Comparison of ENCODE assay signal across 28 cellular contexts in genomic region chr20:34618676-34619075, GRCh38. TPM values are rescaled to one million over a fixed set of nuclear protein-coding genes. Genes with fewer than 3 reads are reported as not detected.
DNase-seq lines count a peak whose midpoint lies in the region; ATAC-seq and TF ChIP-seq lines count a peak whose summit lies in the region.
"Had no signal": no experiment of that assay in that cellular context is flagged by ENCODE, and none has a peak within 500 bp of the region (broad histone marks: within the 10 kb centered on the region; RNA-seq: fewer than 3 reads in every experiment).

No MANE protein-coding gene starts in this region.

- DNase-seq in T-helper 1 cell (no peak), NOMO-1 treated with DMSO at 0.1 percent for 48 hours (lab: John Stamatoyannopoulos, UW; ENCODE audit: unreplicated experiment) (peak; percentile 85), T-helper 17 cell (no peak), osteocyte (ENCODE audit: extremely low spot score, unreplicated experiment) (peak; percentile 7)
- DNase-seq in stimulated activated naive CD4-positive, alpha-beta T cell (lab: John Stamatoyannopoulos, UW), result no peak
- DNase-seq in stimulated activated naive B cell treated with anti-CD40 and anti-IgM and Interleukin-4, amounts not matched to agents 10 μg/mL and 1 μg/mL and 100 μg/mL, for 72 hours, result no peak
- DNase-seq: activated CD4-positive, alpha-beta T cell treated with anti-CD3 and anti-CD28 coated beads for 48 hours; activated CD8-positive, alpha-beta memory T cell treated with anti-CD3 and anti-CD28 coated beads for 24 hours; activated effector memory CD4-positive, alpha-beta T cell treated with Interleukin-2 at 50 U/mL for 16 hours; activated naive CD8-positive, alpha-beta T cell treated with anti-CD3 and anti-CD28 coated beads for 36 hours; activated T-cell treated with anti-CD3 and anti-CD28 coated beads for 4 hours; anterior cingulate cortex; C1 segment of cervical spinal cord; DND-41; GM23248; hypothalamus; immature natural killer cell; left cardiac atrium; mucosa of descending colon; NCI-H1930; NCI-H524; ovary; retina; stimulated activated naive CD8-positive, alpha-beta T cell treated with anti-CD3 and anti-CD28 coated beads, Interleukin-15, Interleukin-2, amounts not matched to agents 100 U/mL and 50 U/mL, for 24 hours had no signal

- no peaks in the 10 kb centered on the region for H3K9me3 Mint-ChIP-seq in T-helper 1 cell treated with Interleukin-12 subunit alpha and Interleukin-12 subunit beta and Interleukin-4 antibody, amounts not matched to agents 30 μg/mL and 1 μg/mL, for 36 hours
- no peaks in the 10 kb centered on the region for H3K9me3 Mint-ChIP-seq in osteocyte (ENCODE audit: unreplicated experiment)
- H3K9me3 Mint-ChIP-seq in stimulated activated naive B cell treated with anti-CD40 and anti-IgM and Interleukin-4, amounts not matched to agents 10 μg/mL and 1 μg/mL and 100 μg/mL, for 72 hours, result peaks cover 0 to 2% of the 10 kb centered on the region in 2 donors
- H3K9me3 Mint-ChIP-seq: activated naive CD8-positive, alpha-beta T cell treated with anti-CD3 and anti-CD28 coated beads for 36 hours; immature natural killer cell; natural killer cell treated with Interleukin-12 subunit alpha and Interleukin-12 subunit beta and Interleukin-15 and Interleukin-18, amount 100 ng/mL, for 72 hours had no signal

- no peaks in the 10 kb centered on the region for H3K27me3 Mint-ChIP-seq in T-helper 1 cell treated with Interleukin-12 subunit alpha and Interleukin-12 subunit beta and Interleukin-4 antibody, amounts not matched to agents 30 μg/mL and 1 μg/mL, for 36 hours (ENCODE audit: low read depth)
- H3K27me3 Mint-ChIP-seq in T-helper 17 cell, result no peaks in the 10 kb centered on the region
- H3K27me3 Mint-ChIP-seq in osteocyte (ENCODE audit: unreplicated experiment), result no peaks in the 10 kb centered on the region
- H3K27me3 Mint-ChIP-seq in stimulated activated naive B cell treated with anti-CD40 and anti-IgM and Interleukin-4, amounts not matched to agents 10 μg/mL and 1 μg/mL and 100 μg/mL, for 72 hours, result no peaks in the 10 kb centered on the region
- H3K27me3 Mint-ChIP-seq: activated naive CD8-positive, alpha-beta T cell treated with anti-CD3 and anti-CD28 coated beads for 36 hours; natural killer cell treated with Interleukin-12 subunit alpha and Interleukin-12 subunit beta and Interleukin-15 and Interleukin-18, amount 100 ng/mL, for 72 hours had no signal

- no peaks in the 10 kb centered on the region for H3K9me3 ChIP-seq in T-helper 17 cell (ENCODE audit: control insufficient read depth, low read length, poor library complexity, severe bottlenecking)
- H3K9me3 ChIP-seq: gastroesophageal sphincter, mucosa of descending colon, ovary had no signal

- H3K36me3 Mint-ChIP-seq in T-helper 1 cell treated with Interleukin-12 subunit alpha and Interleukin-12 subunit beta and Interleukin-4 antibody, amounts not matched to agents 30 μg/mL and 1 μg/mL, for 36 hours (ENCODE audit: low read depth), result peaks cover 27% of the 10 kb centered on the region
- H3K36me3 Mint-ChIP-seq in T-helper 17 cell (ENCODE audit: low read depth) (peaks cover 16% of the 10 kb centered on the region), osteocyte (ENCODE audit: unreplicated experiment) (peaks cover 20% of the 10 kb centered on the region)
- peaks cover 44 to 73% of the 10 kb centered on the region in 2 donors for H3K36me3 Mint-ChIP-seq in stimulated activated naive B cell treated with anti-CD40 and anti-IgM and Interleukin-4, amounts not matched to agents 10 μg/mL and 1 μg/mL and 100 μg/mL, for 72 hours

- H3K4me3 Mint-ChIP-seq in T-helper 1 cell treated with Interleukin-12 subunit alpha and Interleukin-12 subunit beta and Interleukin-4 antibody, amounts not matched to agents 30 μg/mL and 1 μg/mL, for 36 hours, result no peak overlapping the region
- no peak overlapping the region for H3K4me3 Mint-ChIP-seq in T-helper 17 cell
- no peak overlapping the region for H3K4me3 Mint-ChIP-seq in osteocyte (ENCODE audit: unreplicated experiment)
- H3K4me3 Mint-ChIP-seq in stimulated activated naive B cell treated with anti-CD40 and anti-IgM and Interleukin-4, amounts not matched to agents 10 μg/mL and 1 μg/mL and 100 μg/mL, for 72 hours, result no peak overlapping the region
- H3K4me3 Mint-ChIP-seq: activated naive CD8-positive, alpha-beta T cell treated with anti-CD3 and anti-CD28 coated beads for 36 hours; immature natural killer cell; natural killer cell treated with Interleukin-12 subunit alpha and Interleukin-12 subunit beta and Interleukin-15 and Interleukin-18, amount 100 ng/mL, for 72 hours had no signal

- H3K4me1 Mint-ChIP-seq in T-helper 1 cell treated with Interleukin-12 subunit alpha and Interleukin-12 subunit beta and Interleukin-4 antibody, amounts not matched to agents 30 μg/mL and 1 μg/mL, for 36 hours (ENCODE audit: low read depth), result peaks cover 29% of the 10 kb centered on the region
- H3K4me1 Mint-ChIP-seq in T-helper 17 cell, result peaks cover 18% of the 10 kb centered on the region
- peaks cover 3% of the 10 kb centered on the region for H3K4me1 Mint-ChIP-seq in osteocyte (ENCODE audit: unreplicated experiment)
- H3K4me1 Mint-ChIP-seq in stimulated activated naive B cell treated with anti-CD40 and anti-IgM and Interleukin-4, amounts not matched to agents 10 μg/mL and 1 μg/mL and 100 μg/mL, for 72 hours, result peaks cover 15 to 17% of the 10 kb centered on the region in 2 donors

- no peak for TF ChIP-seq CTCF in osteocyte (IDR thresholded peaks at IDR 0.05)

- peak overlapping the region; percentile 17 for H3K27ac Mint-ChIP-seq in T-helper 1 cell treated with Interleukin-12 subunit alpha and Interleukin-12 subunit beta and Interleukin-4 antibody, amounts not matched to agents 30 μg/mL and 1 μg/mL, for 36 hours
- H3K27ac Mint-ChIP-seq in T-helper 17 cell, result peak overlapping the region; percentile 10
- no peak overlapping the region for H3K27ac Mint-ChIP-seq in osteocyte (ENCODE audit: unreplicated experiment)
- no peak overlapping the region for H3K27ac Mint-ChIP-seq in stimulated activated naive B cell treated with anti-CD40 and anti-IgM and Interleukin-4, amounts not matched to agents 10 μg/mL and 1 μg/mL and 100 μg/mL, for 72 hours
- H3K27ac Mint-ChIP-seq: activated naive CD8-positive, alpha-beta T cell treated with anti-CD3 and anti-CD28 coated beads for 36 hours; immature natural killer cell had no signal

- ATAC-seq in T-helper 17 cell (no peak), GM19467 (IDR thresholded peaks at IDR 0.05; ENCODE audit: unreplicated experiment) (no peak)
- no peak for ATAC-seq in stimulated activated naive B cell treated with anti-CD40 and anti-IgM and Interleukin-4, amounts not matched to agents 10 μg/mL and 1 μg/mL and 100 μg/mL, for 72 hours (replicated peaks)
- ATAC-seq: gastroesophageal sphincter; left cardiac atrium; mucosa of descending colon; natural killer cell treated with Interleukin-12 subunit alpha and Interleukin-12 subunit beta and Interleukin-15 and Interleukin-18, amount 100 ng/mL, for 72 hours; stimulated activated naive CD8-positive, alpha-beta T cell treated with anti-CD3 and anti-CD28 coated beads, Interleukin-15, Interleukin-2, amounts not matched to agents 100 U/mL and 50 U/mL, for 24 hours had no signal

RNA-seq across cellular contexts. Expression of gene PIGU, which starts 58.2 kb away (rescaled TPM):
- total RNA-seq in T-helper 17 cell, result 10 to 100 TPM in 1 of 2 donors, 1 to 10 TPM in 1; 8.4 to 10.2 TPM
- 15.5 and 18.2 TPM in 2 replicates for total RNA-seq in osteocyte

Comparison
In these comparisons a context has a peak if more than half of its experiments do, and no peak if none do; other contexts are left out.
1. H3K27ac Mint-ChIP-seq: peak in T-helper 1 cell treated with Interleukin-12 subunit alpha and Interleukin-12 subunit beta and Interleukin-4 antibody, amounts not matched to agents 30 μg/mL and 1 μg/mL, for 36 hours (single experiment) and T-helper 17 cell (single experiment); none in osteocyte (single experiment) and stimulated activated naive B cell treated with anti-CD40 and anti-IgM and Interleukin-4, amounts not matched to agents 10 μg/mL and 1 μg/mL and 100 μg/mL, for 72 hours (single experiment).
2. DNase-seq: peak in NOMO-1 treated with DMSO at 0.1 percent for 48 hours (single experiment) and osteocyte (single experiment); none in T-helper 1 cell (0 of 5), T-helper 17 cell (0 of 3), stimulated activated naive CD4-positive, alpha-beta T cell (0 of 6) and stimulated activated naive B cell treated with anti-CD40 and anti-IgM and Interleukin-4, amounts not matched to agents 10 μg/mL and 1 μg/mL and 100 μg/mL, for 72 hours (single experiment).